ENCODE assay signal across 1 cellular context in genomic region chr17:62064791-62065563, GRCh38.
TF ChIP-seq lines count a peak whose summit lies in the region.

MED13 (minus strand) TSS chr17:62065278; CDS start chr17:62065205, 73 bp downstream.

TF ChIP-seq in K562, 482 proteins besides CTCF, POLR2A, EP300 and RAD21 (continued from another document and continues in another):
- no peak for TF ChIP-seq MBD1 (CRISPR knock-in tag; IDR thresholded peaks at IDR 0.05)
- no peak; the same call in 1 of the 2 replicates for TF ChIP-seq SMARCE1 (IDR thresholded peaks at IDR 0.05)
- TF ChIP-seq CXXC5 (CRISPR knock-in tag; IDR thresholded peaks at IDR 0.05): peak; percentile 50
- no peak for TF ChIP-seq POLR3A (IDR thresholded peaks at IDR 0.05; ENCODE audit: borderline replicate concordance, extremely low read depth, insufficient read depth, insufficient read length)
- TF ChIP-seq KLF13 (tag; IDR thresholded peaks at IDR 0.05; ENCODE audit: borderline replicate concordance, low read depth): no peak
- no peak for TF ChIP-seq ELF1 (tag; IDR thresholded peaks at IDR 0.05)
- no peak for TF ChIP-seq HDAC6 (IDR thresholded peaks at IDR 0.05; ENCODE audit: low read depth, low read length)
- no peak for TF ChIP-seq TCF7L2 (IDR thresholded peaks at IDR 0.05; ENCODE audit: low read depth, low read length)
- peak; percentile 34; the same call in 1 of the 2 replicates for TF ChIP-seq POLR2AphosphoS5 (IDR thresholded peaks at IDR 0.05; ENCODE audit: control insufficient read depth, insufficient read depth, low read depth, low read length)
- no peak for TF ChIP-seq RREB1 (CRISPR knock-in tag; IDR thresholded peaks at IDR 0.05)
- no peak for TF ChIP-seq GTF2A2 (tag; IDR thresholded peaks at IDR 0.05)
- TF ChIP-seq NRF1 (conservative IDR thresholded peaks at IDR 0.05 in 1 of 2, IDR thresholded peaks at IDR 0.05 in 1 of 2): peak in 1 of 2 experiments; percentile 14; a peak in 1 of 4 replicates
- peak; percentile 16 for TF ChIP-seq CCNT2 (IDR thresholded peaks at IDR 0.05; ENCODE audit: borderline replicate concordance, extremely low read depth, insufficient read length, low read depth, low read length)
- 0 out of 2 replicates have a peak, but pooled peaks have one; percentile 24 for TF ChIP-seq ZEB2 (IDR thresholded peaks at IDR 0.05)
- TF ChIP-seq GABPA (tag; conservative IDR thresholded peaks at IDR 0.05; ENCODE audit: low read depth): 0 out of 2 replicates have a peak, but pooled peaks have one; percentile 4
- no peak for TF ChIP-seq ZNF280A (IDR thresholded peaks at IDR 0.05; ENCODE audit: low read depth, partially characterized antibody)
- no peak for TF ChIP-seq DIDO1 (tag; IDR thresholded peaks at IDR 0.05; ENCODE audit: low read depth)
- TF ChIP-seq KLF10 (CRISPR knock-in tag; IDR thresholded peaks at IDR 0.05): no peak
- TF ChIP-seq GTF2B (IDR thresholded peaks at IDR 0.05; ENCODE audit: extremely low read depth, insufficient read length): no peak
- no peak for TF ChIP-seq ZNF592 (IDR thresholded peaks at IDR 0.05)
- TF ChIP-seq SMARCA5 (IDR thresholded peaks at IDR 0.05): no peak
- no peak for TF ChIP-seq SRSF1 (IDR thresholded peaks at IDR 0.05; ENCODE audit: low read depth, low read length)
- TF ChIP-seq U2AF1 (optimal IDR thresholded peaks at IDR 0.05; ENCODE audit: low read depth, low read length): no peak
- no peak for TF ChIP-seq ZBTB17 (CRISPR knock-in tag; IDR thresholded peaks at IDR 0.05)
- no peak for TF ChIP-seq NCOA1 (IDR thresholded peaks at IDR 0.05; ENCODE audit: low read depth)
- no peak for TF ChIP-seq HDAC2 (IDR thresholded peaks at IDR 0.05)
- TF ChIP-seq CREM (IDR thresholded peaks at IDR 0.05; ENCODE audit: low read depth): 0 out of 2 replicates have a peak, but pooled peaks have one; percentile 9
- no peak for TF ChIP-seq PHB2 (IDR thresholded peaks at IDR 0.05; ENCODE audit: low read depth)
- TF ChIP-seq ZNF717 (CRISPR knock-in tag; IDR thresholded peaks at IDR 0.05): no peak
- no peak for TF ChIP-seq MCM2 (IDR thresholded peaks at IDR 0.05; ENCODE audit: low read depth)
- TF ChIP-seq RFX5 (IDR thresholded peaks at IDR 0.05; ENCODE audit: low read depth, low read length): no peak
- TF ChIP-seq ETV6 (IDR thresholded peaks at IDR 0.05; ENCODE audit: borderline replicate concordance in 1 of 2, low read depth in 2 of 2, low read length in 1 of 2): no peak
- no peak for TF ChIP-seq ETV6 (CRISPR knock-in tag; IDR thresholded peaks at IDR 0.05; ENCODE audit: borderline replicate concordance)
- TF ChIP-seq ZBTB33 (CRISPR knock-in tag; IDR thresholded peaks at IDR 0.05): no peak
- no peak for TF ChIP-seq ATF4 (CRISPR knock-in tag; IDR thresholded peaks at IDR 0.05)
- TF ChIP-seq MYBL2 (IDR thresholded peaks at IDR 0.05; ENCODE audit: low read depth): no peak
- TF ChIP-seq MYBL2 (CRISPR knock-in tag; IDR thresholded peaks at IDR 0.05; ENCODE audit: borderline replicate concordance): no peak
- TF ChIP-seq ZNF740 (CRISPR knock-in tag; IDR thresholded peaks at IDR 0.05): peak; percentile 90
- peak in 1 of 2 experiments; percentile 96; a peak in 2 of 4 replicates for TF ChIP-seq ZNF740 (tag; IDR thresholded peaks at IDR 0.05)
- no peak for TF ChIP-seq ZKSCAN8 (CRISPR knock-in tag; IDR thresholded peaks at IDR 0.05)
- no peak for TF ChIP-seq ETS1 (conservative IDR thresholded peaks at IDR 0.05; ENCODE audit: control insufficient read depth, low read depth, low read length)
- TF ChIP-seq STAT5B (CRISPR knock-in tag; IDR thresholded peaks at IDR 0.05): no peak
- no peak for TF ChIP-seq ZBTB43 (CRISPR knock-in tag; IDR thresholded peaks at IDR 0.05)
